ENCODE assay signal across 37 cellular contexts in the genomic region with DNA sequence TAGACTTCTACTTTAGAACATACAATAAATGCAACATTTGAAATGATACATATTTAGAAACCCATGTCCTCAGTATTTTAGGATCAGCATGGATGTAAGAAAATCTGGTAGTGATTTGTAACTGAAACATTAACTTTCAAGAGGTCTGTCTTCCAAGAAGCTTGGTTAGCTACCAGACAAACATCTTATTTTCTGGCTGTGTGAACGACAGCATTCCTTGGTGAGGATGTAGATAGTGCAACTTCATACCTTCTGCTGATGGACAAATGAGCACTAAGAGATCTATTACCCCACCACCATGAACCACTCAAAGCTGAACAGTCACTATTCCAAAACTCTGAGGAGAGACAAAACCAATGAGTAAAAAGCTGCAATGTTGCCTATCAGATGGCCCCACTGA.
"Had no signal": no experiment of that assay in that cellular context is flagged by ENCODE, and none has a peak within 500 bp of the region (broad histone marks: within the 10 kb centered on the region; RNA-seq: fewer than 3 reads in every experiment).

No MANE protein-coding gene starts in this region.

- H3K27me3 Mint-ChIP-seq: activated B cell treated with CpG ODN at 0.5 μM for 24 hours; activated CD4-positive, alpha-beta memory T cell treated with anti-CD3 and anti-CD28 coated beads for 36 hours; activated CD4-positive, alpha-beta T cell treated with anti-CD3 and anti-CD28 coated beads, Interleukin-2, amount 10 ng/mL, durations not matched to agents 24 days and 14 days; activated CD8-positive, alpha-beta T cell treated with anti-CD3 and anti-CD28 coated beads for 36 hours; activated naive CD4-positive, alpha-beta T cell treated with anti-CD3 and anti-CD28 coated beads, Interleukin-2, amount 10 ng/mL, durations not matched to agents 7 days and 5 days; activated naive CD4-positive, alpha-beta T cell treated with anti-CD3 and anti-CD28 coated beads, Interleukin-2, amount 50 U/mL, for 24 hours; activated naive CD8-positive, alpha-beta T cell; activated naive CD8-positive, alpha-beta T cell treated with anti-CD3 and anti-CD28 coated beads, Interleukin-2, amount 10 ng/mL, durations not matched to agents 7 days and 5 days; activated naive CD8-positive, alpha-beta T cell treated with anti-CD3 and anti-CD28 coated beads, Interleukin-2, amount 50 U/mL, for 24 hours; brain had no signal

- H3K4me3 Mint-ChIP-seq: activated B cell treated with CpG ODN at 0.5 μM for 24 hours; activated CD4-positive, alpha-beta memory T cell treated with anti-CD3 and anti-CD28 coated beads for 36 hours; activated CD4-positive, alpha-beta T cell treated with anti-CD3 and anti-CD28 coated beads, Interleukin-2, amount 10 ng/mL, durations not matched to agents 24 days and 14 days; activated CD8-positive, alpha-beta T cell treated with anti-CD3 and anti-CD28 coated beads for 36 hours; activated naive CD4-positive, alpha-beta T cell treated with anti-CD3 and anti-CD28 coated beads, Interleukin-2, amount 10 ng/mL, durations not matched to agents 7 days and 5 days; activated naive CD4-positive, alpha-beta T cell treated with anti-CD3 and anti-CD28 coated beads, Interleukin-2, amount 50 U/mL, for 24 hours; activated naive CD8-positive, alpha-beta T cell; activated naive CD8-positive, alpha-beta T cell treated with anti-CD3 and anti-CD28 coated beads, Interleukin-2, amount 10 ng/mL, durations not matched to agents 7 days and 5 days; activated naive CD8-positive, alpha-beta T cell treated with anti-CD3 and anti-CD28 coated beads, Interleukin-2, amount 50 U/mL, for 24 hours; activated T-cell treated with anti-CD3 and anti-CD28 coated beads, Interleukin-2, amount 50 U/mL, for 4 hours; activated T-cell treated with anti-CD3 and anti-CD28 coated beads, Interleukin-2, amount 50 U/mL, for 72 hours; activated T-helper 1 cell treated with anti-CD3 and anti-CD28 coated beads, Interleukin-12 subunit alpha, Interleukin-12 subunit beta, Interleukin-2, Interleukin-4 antibody, amounts not matched to agents 30 ng/mL and 10 ng/mL and 1 ng/mL, durations not matched to agents 14 hours and 24 hours and 36 hours; brain; T-helper 1 cell treated with Interleukin-12 subunit alpha and Interleukin-12 subunit beta and Interleukin-4 antibody, amounts not matched to agents 30 μg/mL and 1 μg/mL, for 36 hours; T-helper 2 cell treated with Interferon-gamma antibody and Interleukin-4, amounts not matched to agents 5 μg/mL and 100 μg/mL, for 36 hours had no signal

- H3K27ac ChIP-seq: ascending aorta, cardiac muscle cell, VCaP had no signal

- FAIRE-seq: bronchial epithelial cell, TTC549 had no signal

- H3K27me3 ChIP-seq: ascending aorta, cardiac muscle cell had no signal

- H3K4me1 Mint-ChIP-seq: activated B cell treated with CpG ODN at 0.5 μM for 24 hours had no signal

- H3K4me3 ChIP-seq: ascending aorta, cardiac muscle cell had no signal

- H3K27ac Mint-ChIP-seq: activated B cell treated with CpG ODN at 0.5 μM for 24 hours; activated CD4-positive, alpha-beta memory T cell treated with anti-CD3 and anti-CD28 coated beads for 36 hours; activated CD4-positive, alpha-beta T cell treated with anti-CD3 and anti-CD28 coated beads, Interleukin-2, amount 10 ng/mL, durations not matched to agents 24 days and 14 days; activated CD8-positive, alpha-beta T cell treated with anti-CD3 and anti-CD28 coated beads for 36 hours; activated naive CD4-positive, alpha-beta T cell treated with anti-CD3 and anti-CD28 coated beads, Interleukin-2, amount 10 ng/mL, durations not matched to agents 7 days and 5 days; activated naive CD4-positive, alpha-beta T cell treated with anti-CD3 and anti-CD28 coated beads, Interleukin-2, amount 50 U/mL, for 24 hours; activated naive CD8-positive, alpha-beta T cell; activated naive CD8-positive, alpha-beta T cell treated with anti-CD3 and anti-CD28 coated beads, Interleukin-2, amount 10 ng/mL, durations not matched to agents 7 days and 5 days; activated naive CD8-positive, alpha-beta T cell treated with anti-CD3 and anti-CD28 coated beads, Interleukin-2, amount 50 U/mL, for 24 hours; activated T-cell treated with anti-CD3 and anti-CD28 coated beads, Interleukin-2, amount 50 U/mL, for 72 hours; activated T-helper 1 cell treated with anti-CD3 and anti-CD28 coated beads, Interleukin-12 subunit alpha, Interleukin-12 subunit beta, Interleukin-2, Interleukin-4 antibody, amounts not matched to agents 30 ng/mL and 10 ng/mL and 1 ng/mL, durations not matched to agents 14 hours and 24 hours and 36 hours; activated T-helper 2 cell treated with anti-CD3 and anti-CD28 coated beads, Interferon-gamma antibody, Interleukin-2, Interleukin-4, amounts not matched to agents 10 μg/mL and 5 μg/mL and 100 μg/mL, durations not matched to agents 14 hours and 24 hours and 36 hours; T-helper 1 cell treated with Interleukin-12 subunit alpha and Interleukin-12 subunit beta and Interleukin-4 antibody, amounts not matched to agents 30 μg/mL and 1 μg/mL, for 36 hours; T-helper 2 cell treated with Interferon-gamma antibody and Interleukin-4, amounts not matched to agents 5 μg/mL and 100 μg/mL, for 36 hours had no signal

- H3K4me1 ChIP-seq: ascending aorta had no signal

- ATAC-seq: activated CD8-positive, alpha-beta T cell treated with anti-CD3 and anti-CD28 coated beads for 36 hours; activated naive CD8-positive, alpha-beta T cell treated with anti-CD3 and anti-CD28 coated beads, Interleukin-2, amount 50 U/mL, for 24 hours; activated T-cell treated with anti-CD3 and anti-CD28 coated beads, Interleukin-2, amount 50 U/mL, for 4 hours; activated T-cell treated with anti-CD3 and anti-CD28 coated beads, Interleukin-2, amount 50 U/mL, for 72 hours had no signal

- H3K9me3 Mint-ChIP-seq: activated B cell treated with CpG ODN at 0.5 μM for 24 hours; activated CD4-positive, alpha-beta memory T cell treated with anti-CD3 and anti-CD28 coated beads for 36 hours; activated CD8-positive, alpha-beta T cell treated with anti-CD3 and anti-CD28 coated beads for 36 hours; activated naive CD4-positive, alpha-beta T cell treated with anti-CD3 and anti-CD28 coated beads, Interleukin-2, amount 50 U/mL, for 24 hours; activated naive CD8-positive, alpha-beta T cell treated with anti-CD3 and anti-CD28 coated beads, Interleukin-2, amount 50 U/mL, for 24 hours; activated T-cell treated with anti-CD3 and anti-CD28 coated beads, Interleukin-2, amount 50 U/mL, for 4 hours; activated T-cell treated with anti-CD3 and anti-CD28 coated beads, Interleukin-2, amount 50 U/mL, for 72 hours; brain had no signal

- H3K9me3 ChIP-seq: ascending aorta had no signal

- DNase-seq: activated B cell treated with CpG ODN at 0.5 μM for 24 hours; activated CD4-positive, alpha-beta memory T cell treated with anti-CD3 and anti-CD28 coated beads for 36 hours; activated CD4-positive, alpha-beta T cell treated with anti-CD3 and anti-CD28 coated beads for 4 hours; activated CD4-positive, alpha-beta T cell treated with anti-CD3 and anti-CD28 coated beads, Interleukin-2, amount 10 ng/mL, durations not matched to agents 24 days and 14 days; activated CD4-positive, alpha-beta T cell treated with anti-CD3 and anti-CD28 coated beads, Interleukin-2, amount 50 U/mL, for 1 hour; activated CD4-positive, alpha-beta T cell treated with anti-CD3 and anti-CD28 coated beads, Interleukin-2, amount 50 U/mL, for 4 hours; activated CD4-positive, CD25-positive, alpha-beta regulatory T cell treated with anti-CD3 and anti-CD28 coated beads, Interleukin-2, amount 50 U/mL, for 72 hours; activated CD8-positive, alpha-beta memory T cell treated with anti-CD3 and anti-CD28 coated beads, Interleukin-2, amount 50 U/mL, for 4 hours; activated CD8-positive, alpha-beta T cell treated with anti-CD3 and anti-CD28 coated beads for 36 hours; activated effector memory CD4-positive, alpha-beta T cell treated with Interleukin-2 at 50 U/mL for 16 hours; activated gamma-delta T cell; activated naive CD4-positive, alpha-beta T cell treated with anti-CD3 and anti-CD28 coated beads, Interleukin-2, amount 10 ng/mL, durations not matched to agents 7 days and 5 days; activated naive CD4-positive, alpha-beta T cell treated with Interleukin-2 at 50 U/mL for 16 hours; activated naive CD8-positive, alpha-beta T cell treated with anti-CD3 and anti-CD28 coated beads, Interleukin-2, amount 10 ng/mL, durations not matched to agents 7 days and 5 days; activated naive CD8-positive, alpha-beta T cell treated with anti-CD3 and anti-CD28 coated beads, Interleukin-2, amount 50 U/mL, for 24 hours; activated T-cell treated with anti-CD3 and anti-CD28 coated beads for 4 hours; activated T-cell treated with anti-CD3 and anti-CD28 coated beads, Interleukin-2, amount 50 U/mL, for 1 hour; activated T-cell treated with anti-CD3 and anti-CD28 coated beads, Interleukin-2, amount 50 U/mL, for 4 hours; activated T-cell treated with anti-CD3 and anti-CD28 coated beads, Interleukin-2, amount 50 U/mL, for 72 hours; amygdala; anterior cingulate cortex; caudate nucleus; T-helper 1 cell; T-helper 2 cell; T-helper 9 cell had no signal
